Comparison of ENCODE assay signal across 8 cellular contexts in genomic region chr1:115469703-115470476, GRCh38.
DNase-seq lines count a peak whose midpoint lies in the region; ATAC-seq and TF ChIP-seq lines count a peak whose summit lies in the region.

No MANE protein-coding gene starts in this region.

- H4K20me1 ChIP-seq in HCT116 (ENCODE audit: insufficient read depth): no peaks in the 10 kb centered on the region

- CTCF ChIA-PET in HCT116 (lab: Charles Lee): interaction anchor here (0.6 to 3.5 kb wide), 11 partner anchors 12 to 428 kb away, joined by 3 to 52 read pairs (median 4); no protein-coding TSS in a partner anchor

- no peak overlapping the region for H3K4me3 Mint-ChIP-seq in effector memory CD8-positive, alpha-beta T cell

- no peaks in the 10 kb centered on the region for H3K36me3 Mint-ChIP-seq in effector memory CD8-positive, alpha-beta T cell (ENCODE audit: insufficient read depth)

- H3K27me3 Mint-ChIP-seq in effector memory CD8-positive, alpha-beta T cell: peaks cover 15 to 32% of the 10 kb centered on the region in 2 donors

- H3K27me3 ChIP-seq in HCT116 (ENCODE audit: insufficient read depth, low read length) (no peaks in the 10 kb centered on the region), heart left ventricle (no peaks in the 10 kb centered on the region)

- no peaks in the 10 kb centered on the region for H3K79me2 ChIP-seq in HCT116 (ENCODE audit: insufficient read depth, low read length)

- no peak overlapping the region for H3K27ac Mint-ChIP-seq in effector memory CD8-positive, alpha-beta T cell

- no peaks in the 10 kb centered on the region for H3K9me3 ChIP-seq in HCT116 (ENCODE audit: control insufficient read depth in 1 of 2, insufficient read depth in 1 of 2, low read depth in 1 of 2, low read length in 2 of 2)
- no peaks in the 10 kb centered on the region for H3K9me3 ChIP-seq in heart left ventricle

- peaks cover 0 to 6% of the 10 kb centered on the region in 2 donors for H3K4me1 Mint-ChIP-seq in effector memory CD8-positive, alpha-beta T cell (ENCODE audit: low read depth in 2 of 2)

- H3K9ac ChIP-seq in HCT116 (ENCODE audit: low read length): 0 out of 2 replicates have a peak overlapping the region, but pooled peaks have one; percentile 30

- peak; percentile 93 for TF ChIP-seq RAD21 in HCT116 (IDR thresholded peaks at IDR 0.05; ENCODE audit: low read depth)

- H3K4me3 ChIP-seq in HCT116 (replicated peaks in 1 of 2; ENCODE audit: low read depth in 1 of 2, low read length in 2 of 2) (peak overlapping the region in 1 of 2 experiments; percentile 25; a peak in 1 of 4 replicates), heart left ventricle (no peak overlapping the region), retinal pigment epithelial cell (ENCODE audit: low read length) (no peak overlapping the region)

- WGBS in heart left ventricle, 4 donors: 34 to 48% (median 42%) methylated on average over 11 of the region's 11 CpGs

- RAD21 ChIA-PET in HCT116 (lab: Charles Lee; ENCODE audit: low non-redundant PET in 1 of 2, low total read pairs in 2 of 2, uncharacterized antibody in 2 of 2, unreplicated experiment in 2 of 2): interaction anchor here (1.0 to 2.1 kb wide), 2 partner anchors 331 to 333 kb away, joined by 4 to 7 read pairs; no protein-coding TSS in a partner anchor

- ATAC-seq in HCT116: peak; percentile 97
- peak; percentile 60 to 74 (median 64) for ATAC-seq in heart left ventricle
- no peak for ATAC-seq in HG03108 (IDR thresholded peaks at IDR 0.05; ENCODE audit: unreplicated experiment)
- ATAC-seq in effector memory CD8-positive, alpha-beta T cell (replicated peaks): no peak

- POLR2A ChIA-PET in HCT116 (lab: Charles Lee): interaction anchor here (2.0 kb wide), 1 partner anchor 331 kb away, joined by 4 read pairs; no protein-coding TSS in a partner anchor

- H3K4me1 ChIP-seq in HCT116 (ENCODE audit: control insufficient read depth in 1 of 2, insufficient read depth in 2 of 2, low read length in 2 of 2): peaks cover 4 to 8% of the 10 kb centered on the region in 2 experiments; a peak in 3 of 4 replicates
- H3K4me1 ChIP-seq in heart left ventricle: peaks cover 0 to 11% (median 0%) of the 10 kb centered on the region in 12 donors

- TF ChIP-seq POLR2A in HCT116 (IDR thresholded peaks at IDR 0.05; ENCODE audit: borderline replicate concordance, extremely low read depth, insufficient read depth, insufficient read length) (no peak), heart left ventricle (IDR thresholded peaks at IDR 0.05) (no peak)

- H3K36me3 ChIP-seq in HCT116 (ENCODE audit: control insufficient read depth in 1 of 2, insufficient read depth in 2 of 2, low read length in 2 of 2): no peaks in the 10 kb centered on the region
- no peaks in the 10 kb centered on the region for H3K36me3 ChIP-seq in heart left ventricle

- H3K27ac ChIP-seq in HCT116 (ENCODE audit: low read depth, low read length) (no peak overlapping the region), heart left ventricle (no peak overlapping the region)

- H2AFZ ChIP-seq in HCT116 (ENCODE audit: low read depth, low read length, poor library complexity, severe bottlenecking): peak overlapping the region; percentile 99

- H3K9me2 ChIP-seq in HCT116 (ENCODE audit: insufficient read depth): no peaks in the 10 kb centered on the region

- no TSS peak for BruUV-seq in HCT116 (replicated peaks; lab: Mats Ljungman, UMichigan)

- H3K4me2 ChIP-seq in HCT116 (ENCODE audit: low read length): peak overlapping the region; percentile 67

- peak; percentile 82 for DNase-seq in EH (ENCODE audit: low read depth)
- DNase-seq in HCT116 (ENCODE audit: low read depth, low spot score): peak; percentile 31
- peak; percentile 48 for DNase-seq in NCI-H2227 (lab: John Stamatoyannopoulos, UW; ENCODE audit: unreplicated experiment)
- peak; percentile 17 for DNase-seq in activated T-cell treated with anti-CD3 and anti-CD28 coated beads for 48 hours (ENCODE audit: low read depth)
- DNase-seq in heart left ventricle: peak in 3 of 5 donors; percentile 32 to 68 (median 45)
- no peak for DNase-seq in retinal pigment epithelial cell (ENCODE audit: low read depth)
- no peak for DNase-seq in effector memory CD8-positive, alpha-beta T cell

- peak; percentile 83 to 98 (median 98) for TF ChIP-seq CTCF in HCT116 (IDR thresholded peaks at IDR 0.05 in 2 of 3, conservative IDR thresholded peaks at IDR 0.05 in 1 of 3; ENCODE audit: borderline replicate concordance in 1 of 3, insufficient read depth in 1 of 3, low read depth in 2 of 3, low read length in 2 of 3)
- peak; percentile 69 to 86 (median 80) for TF ChIP-seq CTCF in heart left ventricle (IDR thresholded peaks at IDR 0.05)
- peak; percentile 99 for TF ChIP-seq CTCF in retinal pigment epithelial cell (conservative IDR thresholded peaks at IDR 0.05; ENCODE audit: low read depth, low read length)

- intact Hi-C loops in HCT116 (cut with micrococcal nuclease): loop anchor here (1.0 to 10.0 kb wide), 4 partner anchors 127 to 493 kb away; no protein-coding TSS in a partner anchor
- intact Hi-C loops in heart left ventricle (cut with DNase I): loop anchor here (2.0 to 10.0 kb wide), 11 partner anchors 125 to 495 kb away; partner anchors contain the start of gene NGF (in 1 of the 10)

- H3K9me3 Mint-ChIP-seq in effector memory CD8-positive, alpha-beta T cell: no peaks in the 10 kb centered on the region

TF ChIP-seq in HCT116, 20 proteins besides CTCF, POLR2A, EP300 and RAD21:
- TF ChIP-seq JUND (IDR thresholded peaks at IDR 0.05) (no peak), CEBPB (IDR thresholded peaks at IDR 0.05; ENCODE audit: low read depth) (no peak), YY1 (IDR thresholded peaks at IDR 0.05; ENCODE audit: extremely low read depth, insufficient replicate concordance, low read depth, low read length) (peak; percentile 55)

Comparison
In these comparisons a context has a peak if more than half of its experiments do, and no peak if none do; other contexts are left out.
1. DNase-seq: peak in EH (single experiment), HCT116 (single experiment), NCI-H2227 (single experiment), activated T-cell treated with anti-CD3 and anti-CD28 coated beads for 48 hours (single experiment) and heart left ventricle (3 of 5); none in retinal pigment epithelial cell (single experiment) and effector memory CD8-positive, alpha-beta T cell (0 of 3).
2. ATAC-seq: peak in HCT116 (single experiment) and heart left ventricle (4 of 4); none in HG03108 (single experiment) and effector memory CD8-positive, alpha-beta T cell (single experiment).
3. Peak in every context shown above with its lines, with median percentiles within 50 percentile points of each other: CTCF ChIP-seq.